Comparison of ENCODE assay signal across 10 cellular contexts in genomic region chr14:21300892-21301291, GRCh38. TPM values are rescaled to one million over a fixed set of nuclear protein-coding genes. Genes with fewer than 3 reads are reported as not detected.
A peak's percentile ranks its signal among the peaks of the same experiment; 100 is the strongest.
DNase-seq lines count a peak whose midpoint lies in the region; ATAC-seq and TF ChIP-seq lines count a peak whose summit lies in the region.
"Had no signal": no experiment of that assay in that cellular context is flagged by ENCODE, and none has a peak within 500 bp of the region (broad histone marks: within the 10 kb centered on the region; RNA-seq: fewer than 3 reads in every experiment).

No MANE protein-coding gene starts in this region.

- no peak overlapping the region for H2BK120ac ChIP-seq in H9 (ENCODE audit: low read depth, low read length, poor library complexity, severe bottlenecking)

- H3T11ph ChIP-seq in H9 (ENCODE audit: low read length), result no peak overlapping the region

- H3K9me3 Mint-ChIP-seq in H9 (no peaks in the 10 kb centered on the region), memory B cell (no peaks in the 10 kb centered on the region)
- no peaks in the 10 kb centered on the region for H3K9me3 Mint-ChIP-seq in central memory CD8-positive, alpha-beta T cell
- H3K9me3 Mint-ChIP-seq in activated T-helper 2 cell treated with anti-CD3 and anti-CD28 coated beads, Interferon-gamma antibody, Interleukin-2, Interleukin-4, amounts not matched to agents 10 μg/mL and 5 μg/mL and 100 μg/mL, durations not matched to agents 14 hours and 24 hours and 36 hours, result no peaks in the 10 kb centered on the region

- CTCF ChIA-PET in Panc1 (lab: Charles Lee), result no interaction called here

- H3K9ac ChIP-seq in H9 (ENCODE audit: extremely low read depth, insufficient read length, low read length), result peak overlapping the region; percentile 0

- H2BK15ac ChIP-seq in H9 (ENCODE audit: low read depth, low read length), result no peak overlapping the region

- H2BK5ac ChIP-seq in H9 (ENCODE audit: insufficient read length, low read length), result no peak overlapping the region

- no peak overlapping the region for H2BK20ac ChIP-seq in H9 (ENCODE audit: low read depth, low read length, poor library complexity, severe bottlenecking)

- H3K79me2 ChIP-seq in H9 (ENCODE audit: insufficient read depth, low read length), result no peaks in the 10 kb centered on the region

- peaks cover 4% of the 10 kb centered on the region for H3K23me2 ChIP-seq in H9 (ENCODE audit: insufficient read length, low read depth, low read length, poor library complexity, severe bottlenecking)

- peak overlapping the region; percentile 33; the same call in 1 of the 2 replicates for H3K14ac ChIP-seq in H9 (ENCODE audit: insufficient read depth, low read length)

- no peak overlapping the region for H2AK5ac ChIP-seq in H9 (ENCODE audit: insufficient read length, low read length)

- H3K4me3 ChIP-seq in Panc1 (ENCODE audit: low read depth in 2 of 2, low read length in 2 of 2) (peak overlapping the region; percentile 34 to 38), thoracic aorta (peak overlapping the region; percentile 59), SJCRH30 (no peak overlapping the region)

- no peak overlapping the region for H3K4ac ChIP-seq in H9 (ENCODE audit: low read depth, low read length)

- peak overlapping the region; percentile 57 to 58; a peak in 4 of 5 replicates for H3K4me3 Mint-ChIP-seq in H9
- peak overlapping the region; percentile 38 for H3K4me3 Mint-ChIP-seq in central memory CD8-positive, alpha-beta T cell
- peak overlapping the region; percentile 78 for H3K4me3 Mint-ChIP-seq in memory B cell
- H3K4me3 Mint-ChIP-seq in activated T-helper 2 cell treated with anti-CD3 and anti-CD28 coated beads, Interferon-gamma antibody, Interleukin-2, Interleukin-4, amounts not matched to agents 10 μg/mL and 5 μg/mL and 100 μg/mL, durations not matched to agents 14 hours and 24 hours and 36 hours (ENCODE audit: low read depth), result no peak overlapping the region

- no peak overlapping the region for H4K91ac ChIP-seq in H9 (ENCODE audit: insufficient read length, low read depth, low read length)

- WGBS in H9 (ENCODE audit: extremely low coverage, insufficient read length, low lambda C conversion rate), result no CpG with 5 or more reads among the region's 30 CpGs

- H3K18ac ChIP-seq in H9 (ENCODE audit: insufficient read length, low read depth, low read length), result peak overlapping the region; percentile 29

- no peak overlapping the region for H3K23ac ChIP-seq in H9 (ENCODE audit: insufficient read length, low read depth, low read length)

- H4K20me1 ChIP-seq in H9 (ENCODE audit: control insufficient read depth, insufficient read depth, insufficient read length), result no peaks in the 10 kb centered on the region

- H4K5ac ChIP-seq in H9 (ENCODE audit: insufficient read length, low read depth, low read length), result no peak overlapping the region

- POLR2A ChIA-PET in Panc1 (lab: Charles Lee), result no interaction called here

- intact Hi-C loops in Panc1 (cut with micrococcal nuclease; ENCODE audit: unreplicated experiment), result no loop called here
- intact Hi-C loops in activated T-helper 2 cell treated with anti-CD3 and anti-CD28 coated beads, Interferon-gamma antibody, Interleukin-2, Interleukin-4, amounts not matched to agents 10 μg/mL and 5 μg/mL and 100 μg/mL, durations not matched to agents 14 hours and 24 hours and 36 hours (cut with micrococcal nuclease), result no loop called here

- H3K27ac Mint-ChIP-seq in H9 (no peak overlapping the region), memory B cell (no peak overlapping the region)
- H3K27ac Mint-ChIP-seq in central memory CD8-positive, alpha-beta T cell (ENCODE audit: low read depth), result no peak overlapping the region
- no peak overlapping the region for H3K27ac Mint-ChIP-seq in activated T-helper 2 cell treated with anti-CD3 and anti-CD28 coated beads, Interferon-gamma antibody, Interleukin-2, Interleukin-4, amounts not matched to agents 10 μg/mL and 5 μg/mL and 100 μg/mL, durations not matched to agents 14 hours and 24 hours and 36 hours

- no peak overlapping the region for H3K56ac ChIP-seq in H9 (ENCODE audit: insufficient read length, low read depth, low read length)

- ATAC-seq in Panc1, result peak; percentile 73
- no peak for ATAC-seq in central memory CD8-positive, alpha-beta T cell (replicated peaks; ENCODE audit: extremely low read depth, poor library complexity, severe bottlenecking)
- ATAC-seq in memory B cell (ENCODE audit: low read depth), result peak; percentile 89
- ATAC-seq in thoracic aorta (ENCODE audit: insufficient number of reproducible peaks, low FRiP score, low read depth), result no peak
- ATAC-seq in HG03460 (IDR thresholded peaks at IDR 0.05; ENCODE audit: unreplicated experiment), result no peak

- DNase-seq in H9, result peak; percentile 66
- DNase-seq in Panc1 (ENCODE audit: low read depth, low spot score), result no peak
- DNase-seq in central memory CD8-positive, alpha-beta T cell (ENCODE audit: low spot score in 2 of 2), result no peak
- DNase-seq in memory B cell (ENCODE audit: low spot score in 2 of 2), result peak; percentile 25 to 41
- DNase-seq in thoracic aorta (ENCODE audit: low spot score), result no peak
- no peak for DNase-seq in activated T-helper 2 cell treated with anti-CD3 and anti-CD28 coated beads, Interferon-gamma antibody, Interleukin-2, Interleukin-4, amounts not matched to agents 10 μg/mL and 5 μg/mL and 100 μg/mL, durations not matched to agents 14 hours and 24 hours and 36 hours (ENCODE audit: low spot score)
- no peak for DNase-seq in SJCRH30

- H3K36me3 Mint-ChIP-seq in H9 (ENCODE audit: insufficient read depth in 1 of 3, low read depth in 3 of 3) (no peaks in the 10 kb centered on the region), memory B cell (peaks cover 2% of the 10 kb centered on the region)
- H3K36me3 Mint-ChIP-seq in central memory CD8-positive, alpha-beta T cell (ENCODE audit: insufficient read depth), result peaks cover 1% of the 10 kb centered on the region
- H3K36me3 Mint-ChIP-seq in activated T-helper 2 cell treated with anti-CD3 and anti-CD28 coated beads, Interferon-gamma antibody, Interleukin-2, Interleukin-4, amounts not matched to agents 10 μg/mL and 5 μg/mL and 100 μg/mL, durations not matched to agents 14 hours and 24 hours and 36 hours (ENCODE audit: low read depth), result no peaks in the 10 kb centered on the region

- in situ Hi-C loops in Panc1 (cut with HindIII; ENCODE audit: low pct_unique_long_range_greater_than_20kb, low sequenced_read_pairs), result no loop called here

- H4K8ac ChIP-seq in H9 (replicated peaks; ENCODE audit: insufficient read length, low read depth, low read length), result no peak overlapping the region

- no peak overlapping the region for H2BK12ac ChIP-seq in H9 (ENCODE audit: insufficient read length, low read depth, low read length)

- H3K27ac ChIP-seq in H9 (ENCODE audit: insufficient read length, low read depth, low read length), result no peak overlapping the region
- no peak overlapping the region for H3K27ac ChIP-seq in Panc1 (ENCODE audit: low read length)
- H3K27ac ChIP-seq in thoracic aorta, result no peak overlapping the region
- H3K27ac ChIP-seq in SJCRH30, result no peak overlapping the region

- H3K36me3 ChIP-seq in Panc1 (ENCODE audit: control insufficient read depth, insufficient read depth, low read length), result no peaks in the 10 kb centered on the region
- H3K36me3 ChIP-seq in thoracic aorta, result no peaks in the 10 kb centered on the region
- no peaks in the 10 kb centered on the region for H3K36me3 ChIP-seq in SJCRH30

- H3K27me3 ChIP-seq in H9 (ENCODE audit: insufficient read depth, low read length), result no peaks in the 10 kb centered on the region
- no peaks in the 10 kb centered on the region for H3K27me3 ChIP-seq in Panc1 (ENCODE audit: control insufficient read depth, insufficient read depth, low read length)
- H3K27me3 ChIP-seq in thoracic aorta (replicated peaks; ENCODE audit: insufficient read depth), result no peaks in the 10 kb centered on the region
- no peaks in the 10 kb centered on the region for H3K27me3 ChIP-seq in SJCRH30

- H3K4me1 Mint-ChIP-seq in H9 (peaks cover 4% of the 10 kb centered on the region in 2 experiments; a peak in 3 of 4 replicates), memory B cell (peaks cover 14% of the 10 kb centered on the region)
- no peaks in the 10 kb centered on the region for H3K4me1 Mint-ChIP-seq in central memory CD8-positive, alpha-beta T cell
- peaks cover 3% of the 10 kb centered on the region for H3K4me1 Mint-ChIP-seq in activated T-helper 2 cell treated with anti-CD3 and anti-CD28 coated beads, Interferon-gamma antibody, Interleukin-2, Interleukin-4, amounts not matched to agents 10 μg/mL and 5 μg/mL and 100 μg/mL, durations not matched to agents 14 hours and 24 hours and 36 hours (ENCODE audit: low read depth)

- no peaks in the 10 kb centered on the region for H3K4me1 ChIP-seq in H9 (ENCODE audit: insufficient read depth, low read length)
- H3K4me1 ChIP-seq in Panc1 (ENCODE audit: control insufficient read depth, insufficient read depth, low read length), result no peaks in the 10 kb centered on the region
- no peaks in the 10 kb centered on the region for H3K4me1 ChIP-seq in thoracic aorta (ENCODE audit: control insufficient read depth in 1 of 2, low read depth in 2 of 2)
- no peaks in the 10 kb centered on the region for H3K4me1 ChIP-seq in SJCRH30

- H3K9me3 ChIP-seq in H9 (ENCODE audit: control insufficient read depth, low read depth, low read length) (no peaks in the 10 kb centered on the region), Panc1 (ENCODE audit: control insufficient read depth, insufficient read depth, low read depth, low read length) (no peaks in the 10 kb centered on the region), thoracic aorta (no peaks in the 10 kb centered on the region), SJCRH30 (replicated peaks) (no peaks in the 10 kb centered on the region)

- peak overlapping the region; percentile 7 for H3K4me2 ChIP-seq in H9 (ENCODE audit: insufficient read depth, insufficient read length, low read length)

- TF ChIP-seq CTCF in H9 (conservative IDR thresholded peaks at IDR 0.05), result peak; percentile 39; the same call in 2 of the 3 replicates
- no peak for TF ChIP-seq CTCF in Panc1 (IDR thresholded peaks at IDR 0.05)
- TF ChIP-seq CTCF in thoracic aorta (IDR thresholded peaks at IDR 0.05), result no peak

- H3K27me3 Mint-ChIP-seq in H9 (ENCODE audit: low read depth), result peaks cover 11% of the 10 kb centered on the region
- H3K27me3 Mint-ChIP-seq in central memory CD8-positive, alpha-beta T cell, result peaks cover 13% of the 10 kb centered on the region
- peaks cover 2% of the 10 kb centered on the region for H3K27me3 Mint-ChIP-seq in memory B cell
- peaks cover 16% of the 10 kb centered on the region for H3K27me3 Mint-ChIP-seq in activated T-helper 2 cell treated with anti-CD3 and anti-CD28 coated beads, Interferon-gamma antibody, Interleukin-2, Interleukin-4, amounts not matched to agents 10 μg/mL and 5 μg/mL and 100 μg/mL, durations not matched to agents 14 hours and 24 hours and 36 hours (ENCODE audit: low read depth)

- BruUV-seq in Panc1 (replicated peaks; lab: Mats Ljungman, UMichigan), result no TSS peak

- no peak overlapping the region for H2AFZ ChIP-seq in H9 (ENCODE audit: low read length)

- no peaks in the 10 kb centered on the region for H3K79me1 ChIP-seq in H9 (ENCODE audit: insufficient read depth, low read depth, low read length, poor library complexity, severe bottlenecking)

RNA-seq across cellular contexts. Expression of gene RPGRIP1, which starts 21.0 kb away (rescaled TPM):
- total RNA-seq in H9 (2021) (0.07 and 0.59 TPM in 2 replicates), Panc1 (2021; ENCODE audit: unreplicated experiment) (0.28 TPM), thoracic aorta (not detected)
- polyA plus RNA-seq in Panc1 (2012; ENCODE audit: insufficient read length), result not detected
- not detected in 2 replicates for total RNA-seq in activated T-helper 2 cell treated with anti-CD3 and anti-CD28 coated beads, Interferon-gamma antibody, Interleukin-2, Interleukin-4, amounts not matched to agents 10 μg/mL and 5 μg/mL and 100 μg/mL, durations not matched to agents 14 hours and 24 hours and 36 hours
- not detected in 2 replicates for total RNA-seq in SJCRH30 (2014; rRNA removed; shearing (Covaris generic))
- total RNA-seq: glomerular endothelial cell, LHCN-M2 had no signal

RNA-seq across cellular contexts. Expression of gene HNRNPC, which starts 31.6 kb away (rescaled TPM):
- total RNA-seq in H9 (2021) (1,044 and 1,062 TPM in 2 replicates), Panc1 (2021; ENCODE audit: unreplicated experiment) (537 TPM), thoracic aorta (100 to 1,000 TPM; 208 to 422 TPM)
- 384 TPM for polyA plus RNA-seq in Panc1 (2012; ENCODE audit: insufficient read length)
- 972 and 976 TPM in 2 replicates for total RNA-seq in activated T-helper 2 cell treated with anti-CD3 and anti-CD28 coated beads, Interferon-gamma antibody, Interleukin-2, Interleukin-4, amounts not matched to agents 10 μg/mL and 5 μg/mL and 100 μg/mL, durations not matched to agents 14 hours and 24 hours and 36 hours
- total RNA-seq in SJCRH30 (2014; rRNA removed; shearing (Covaris generic)), result 1,205 and 1,219 TPM in 2 replicates

Comparison
In these comparisons a context has a peak if more than half of its experiments do, and no peak if none do; other contexts are left out.
1. DNase-seq: peak in H9 (single experiment) and memory B cell (2 of 2); none in Panc1 (single experiment), central memory CD8-positive, alpha-beta T cell (0 of 2), thoracic aorta (single experiment), activated T-helper 2 cell treated with anti-CD3 and anti-CD28 coated beads, Interferon-gamma antibody, Interleukin-2, Interleukin-4, amounts not matched to agents 10 μg/mL and 5 μg/mL and 100 μg/mL, durations not matched to agents 14 hours and 24 hours and 36 hours (single experiment) and SJCRH30 (0 of 2).
2. ATAC-seq: peak in Panc1 (single experiment) and memory B cell (single experiment); none in central memory CD8-positive, alpha-beta T cell (single experiment), thoracic aorta (single experiment) and HG03460 (single experiment).